22 cellular contexts compared by ENCODE assay signal in the genomic region with DNA sequence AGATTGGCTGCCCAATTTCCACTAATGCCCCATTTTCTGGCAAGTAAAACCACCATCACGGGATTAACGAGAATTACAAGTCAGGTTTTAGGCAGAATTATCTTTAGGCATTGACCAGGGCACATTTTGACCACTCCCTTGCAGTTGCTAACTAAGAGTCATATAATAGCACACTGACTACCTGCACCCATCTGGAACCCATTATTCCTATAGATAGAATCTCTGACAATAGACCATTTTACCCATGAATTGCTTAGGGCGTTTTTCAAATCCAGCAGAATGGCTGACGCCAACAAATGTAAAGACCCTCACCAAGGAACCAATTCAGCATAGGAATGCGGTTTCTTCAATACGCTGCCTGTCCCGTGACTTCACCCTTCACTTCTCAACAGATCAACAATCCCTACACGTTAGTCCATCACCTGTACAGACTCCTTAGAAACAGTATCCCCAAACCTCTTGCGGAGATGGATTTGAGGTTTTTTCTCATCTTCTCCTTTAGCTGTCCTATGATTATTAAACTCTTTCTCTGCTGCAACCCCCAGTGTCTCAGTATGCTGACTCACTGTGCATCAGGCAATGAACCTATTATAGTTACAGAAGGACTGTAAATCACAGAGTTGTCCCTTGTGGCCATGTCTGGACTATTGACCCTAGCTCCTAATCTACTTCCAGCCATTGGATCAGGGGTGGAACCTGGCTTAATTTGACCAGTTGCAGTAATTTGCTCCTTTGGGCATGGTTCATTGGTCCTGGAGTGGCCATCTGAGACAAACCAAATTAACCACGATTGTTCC.
"Had no signal": no experiment of that assay in that cellular context is flagged by ENCODE, and none has a peak within 500 bp of the region (broad histone marks: within the 10 kb centered on the region; RNA-seq: fewer than 3 reads in every experiment).

No MANE protein-coding gene starts in this region.

- H3K4me1 ChIP-seq: gastroesophageal sphincter, pancreas had no signal

- H3K36me3 ChIP-seq: gastroesophageal sphincter, left ventricle myocardium inferior, pancreas, thyroid gland, vagina had no signal

- H3K9me3 ChIP-seq: gastroesophageal sphincter, left ventricle myocardium inferior, pancreas, thyroid gland, vagina had no signal

- H3K4me1 Mint-ChIP-seq: memory B cell, WTC11 had no signal

- ATAC-seq: activated CD8-positive, alpha-beta T cell treated with anti-CD3 and anti-CD28 coated beads, Interleukin-2, amount 10 ng/mL, durations not matched to agents 7 days and 5 days; effector memory CD8-positive, alpha-beta T cell; gastroesophageal sphincter; naive thymus-derived CD8-positive, alpha-beta T cell; pancreas; stimulated activated effector memory CD8-positive, alpha-beta T cell treated with anti-CD3 and anti-CD28 coated beads, Interleukin-12 subunit alpha, Interleukin-12 subunit beta, amount 100 ng/mL, for 72 hours; WTC11 had no signal

- H3K27ac Mint-ChIP-seq: activated CD8-positive, alpha-beta T cell treated with anti-CD3 and anti-CD28 coated beads, Interleukin-2, amount 10 ng/mL, durations not matched to agents 7 days and 5 days; activated naive CD8-positive, alpha-beta T cell; effector memory CD8-positive, alpha-beta T cell; memory B cell; naive thymus-derived CD8-positive, alpha-beta T cell; stimulated activated effector memory CD8-positive, alpha-beta T cell treated with anti-CD3 and anti-CD28 coated beads, Interleukin-12 subunit alpha, Interleukin-12 subunit beta, amount 100 ng/mL, for 72 hours; WTC11 had no signal

- H3K27ac ChIP-seq: epithelial cell of prostate, gastroesophageal sphincter, left ventricle myocardium inferior, pancreas, thyroid gland, vagina had no signal

- DNase-seq: activated CD4-positive, alpha-beta T cell treated with anti-CD3 and anti-CD28 coated beads for 48 hours; activated CD8-positive, alpha-beta memory T cell treated with anti-CD3 and anti-CD28 coated beads, Interleukin-2, amount 50 U/mL, for 4 hours; activated CD8-positive, alpha-beta T cell treated with anti-CD3 and anti-CD28 coated beads, Interleukin-2, amount 10 ng/mL, durations not matched to agents 7 days and 5 days; activated gamma-delta T cell treated with Interleukin-2 at 50 U/mL for 16 hours; activated T-cell treated with anti-CD3 and anti-CD28 coated beads, Interleukin-2, amount 50 U/mL, for 48 hours; aorta; dermis blood vessel endothelial cell; effector memory CD8-positive, alpha-beta T cell; left ventricle myocardium inferior; naive thymus-derived CD8-positive, alpha-beta T cell; pancreas; T-helper 2 cell; thyroid gland had no signal

- H3K4me3 ChIP-seq: gastroesophageal sphincter, left ventricle myocardium inferior, pancreas, thyroid gland, vagina had no signal

- H3K4me3 Mint-ChIP-seq: activated CD8-positive, alpha-beta T cell treated with anti-CD3 and anti-CD28 coated beads, Interleukin-2, amount 10 ng/mL, durations not matched to agents 7 days and 5 days; activated naive CD8-positive, alpha-beta T cell; effector memory CD8-positive, alpha-beta T cell; memory B cell; naive thymus-derived CD8-positive, alpha-beta T cell; stimulated activated effector memory CD8-positive, alpha-beta T cell treated with anti-CD3 and anti-CD28 coated beads, Interleukin-12 subunit alpha, Interleukin-12 subunit beta, amount 100 ng/mL, for 72 hours; WTC11 had no signal

- H3K9me3 Mint-ChIP-seq: effector memory CD8-positive, alpha-beta T cell; memory B cell; stimulated activated effector memory CD8-positive, alpha-beta T cell treated with anti-CD3 and anti-CD28 coated beads, Interleukin-12 subunit alpha, Interleukin-12 subunit beta, amount 100 ng/mL, for 72 hours had no signal

- H3K27me3 ChIP-seq: gastroesophageal sphincter, pancreas, thyroid gland, vagina had no signal

- FAIRE-seq: keratinocyte, pancreas, TTC549 had no signal

- H3K36me3 Mint-ChIP-seq: memory B cell; stimulated activated effector memory CD8-positive, alpha-beta T cell treated with anti-CD3 and anti-CD28 coated beads, Interleukin-12 subunit alpha, Interleukin-12 subunit beta, amount 100 ng/mL, for 72 hours; WTC11 had no signal
